8 cellular contexts compared by ENCODE assay signal in genomic region chr16:78099372-78100161, GRCh38. TPM values are rescaled to one million over a fixed set of nuclear protein-coding genes. Genes with fewer than 3 reads are reported as not detected.
A peak's percentile ranks its signal among the peaks of the same experiment; 100 is the strongest.
DNase-seq lines count a peak whose midpoint lies in the region; ATAC-seq and TF ChIP-seq lines count a peak whose summit lies in the region.

TSS of gene WWOX (plus strand) at chr16:78099654.

- H3K27me3 ChIP-seq in PC-3 (ENCODE audit: low read length) (peaks cover 4% of the 10 kb centered on the region; the same call in 1 of the 2 replicates), mucosa of rectum (ENCODE audit: control insufficient read depth in 2 of 2, insufficient read depth in 2 of 2, low read length in 2 of 2) (no peaks in the 10 kb centered on the region)

- POLR2A ChIA-PET in PC-3 (lab: Charles Lee; ENCODE audit: unreplicated experiment): no interaction called here

- H3K27ac Mint-ChIP-seq in IgD-negative memory B cell: peak within 1 kb of the TSS; percentile 90 to 98 (median 96)

- DNase-seq in DMS153 treated with DMSO at 0.1 percent for 48 hours (lab: John Stamatoyannopoulos, UW; ENCODE audit: unreplicated experiment) (peak; percentile 96), PC-3 (peak; percentile 94), activated T-cell treated with anti-CD3 and anti-CD28 coated beads for 48 hours (ENCODE audit: low read depth) (peak; percentile 92), epithelial cell of proximal tubule (ENCODE audit: low read depth) (peak; percentile 75)
- DNase-seq in stimulated activated CD8-positive, alpha-beta memory T cell treated with anti-CD3 and anti-CD28 coated beads, Interleukin-4, amount 100 ng/mL, for 48 hours: peak; percentile 94

- H3K9me2 ChIP-seq in PC-3 (replicated peaks; ENCODE audit: low read length): no peaks in the 10 kb centered on the region

- H4K20me1 ChIP-seq in PC-3 (ENCODE audit: low read length): no peaks in the 10 kb centered on the region

- TF ChIP-seq CTCF in PC-3 (conservative IDR thresholded peaks at IDR 0.05; ENCODE audit: low read depth, low read length): peak; percentile 88
- peak; percentile 87 for TF ChIP-seq CTCF in epithelial cell of proximal tubule (conservative IDR thresholded peaks at IDR 0.05; ENCODE audit: low read depth, low read length)

- peak within 1 kb of the TSS; percentile 86 for H3K9ac ChIP-seq in PC-3 (ENCODE audit: low read length)
- peak within 1 kb of the TSS; percentile 83 to 89 for H3K9ac ChIP-seq in mucosa of rectum (ENCODE audit: low read depth in 1 of 2, low read length in 2 of 2)

- CTCF ChIA-PET in PC-3 (lab: Charles Lee): no interaction called here

- H3K4me1 ChIP-seq in PC-3 (ENCODE audit: insufficient read depth, low read length) (peaks cover 17% of the 10 kb centered on the region), mucosa of rectum (ENCODE audit: control insufficient read depth in 2 of 2, insufficient read depth in 2 of 2, low read length in 2 of 2) (peaks cover 4% of the 10 kb centered on the region in 2 donors)

- H3K4me1 Mint-ChIP-seq in IgD-negative memory B cell: peaks cover 6 to 18% (median 7%) of the 10 kb centered on the region in 3 donors

- peaks cover 7% of the 10 kb centered on the region for H3K27me3 Mint-ChIP-seq in IgD-negative memory B cell

- ATAC-seq in GM21529 (IDR thresholded peaks at IDR 0.05; ENCODE audit: unreplicated experiment) (peak; percentile 95), PC-3 (peak; percentile 91)

- no peaks in the 10 kb centered on the region for H3K36me3 ChIP-seq in PC-3 (ENCODE audit: low read depth, low read length)
- H3K36me3 ChIP-seq in mucosa of rectum (ENCODE audit: control insufficient read depth in 2 of 2, insufficient read depth in 2 of 2, low read length in 2 of 2): no peaks in the 10 kb centered on the region

- H3K9me3 Mint-ChIP-seq in IgD-negative memory B cell: no peaks in the 10 kb centered on the region

- intact Hi-C loops in PC-3 (cut with micrococcal nuclease): loop anchor here (2.0 kb wide), 1 partner anchor 425 kb away; no protein-coding TSS in a partner anchor

- H3K4me3 ChIP-seq in PC-3 (ENCODE audit: low read length): peak within 1 kb of the TSS; percentile 95
- peak within 1 kb of the TSS; percentile 99 for H3K4me3 ChIP-seq in epithelial cell of proximal tubule (ENCODE audit: low read depth, low read length)
- H3K4me3 ChIP-seq in mucosa of rectum (ENCODE audit: low read length in 2 of 2): peak within 1 kb of the TSS; percentile 87 to 90

- peak within 1 kb of the TSS; percentile 46 for H3K27ac ChIP-seq in PC-3 (ENCODE audit: low read length)
- peak within 1 kb of the TSS; percentile 89 to 95 for H3K27ac ChIP-seq in mucosa of rectum (ENCODE audit: low read depth in 2 of 2, low read length in 2 of 2)

- H2AFZ ChIP-seq in PC-3 (ENCODE audit: low read length): peak within 1 kb of the TSS; percentile 99

- peak within 1 kb of the TSS; percentile 89 to 97 (median 94) for H3K4me3 Mint-ChIP-seq in IgD-negative memory B cell

- no peaks in the 10 kb centered on the region for H3K36me3 Mint-ChIP-seq in IgD-negative memory B cell

- no peaks in the 10 kb centered on the region for H3F3A ChIP-seq in PC-3 (ENCODE audit: low read length, unreplicated experiment)

- H3K9me3 ChIP-seq in PC-3 (ENCODE audit: low read length) (no peaks in the 10 kb centered on the region), mucosa of rectum (ENCODE audit: control insufficient read depth in 2 of 2, low read length in 2 of 2) (peaks cover 0 to 3% of the 10 kb centered on the region in 2 donors)

- H3K4me2 ChIP-seq in PC-3 (ENCODE audit: low read length): peak within 1 kb of the TSS; percentile 96

- no TSS peak for BruUV-seq in PC-3 (replicated peaks; lab: Mats Ljungman, UMichigan)

- peaks cover 7% of the 10 kb centered on the region for H3K79me2 ChIP-seq in PC-3 (ENCODE audit: low read length)

RNA-seq across cellular contexts. Expression of gene WWOX, which starts in this region (rescaled TPM):
- polyA plus RNA-seq in IgD-negative memory B cell: 12.2 TPM
- total RNA-seq in PC-3 (2014; rRNA removed) (28.3 and 60.7 TPM in 2 replicates), epithelial cell of proximal tubule (11.9 and 29.6 TPM in 2 replicates)

Comparison
In these comparisons a context has a peak if more than half of its experiments do, and no peak if none do; other contexts are left out.
1. Peak in every context shown above with its lines: DNase-seq, ATAC-seq, H3K4me3 ChIP-seq and H3K27ac ChIP-seq.